ENCODE assay signal across 9 cellular contexts in genomic region chr2:37168217-37168981, GRCh38. TPM values are rescaled to one million over a fixed set of nuclear protein-coding genes. Genes with fewer than 3 reads are reported as not detected.
DNase-seq lines count a peak whose midpoint lies in the region; ATAC-seq and TF ChIP-seq lines count a peak whose summit lies in the region.
"Had no signal": no experiment of that assay in that cellular context is flagged by ENCODE, and none has a peak within 500 bp of the region (broad histone marks: within the 10 kb centered on the region; RNA-seq: fewer than 3 reads in every experiment).

No MANE protein-coding gene starts in this region.

- H3K4me3 ChIP-seq in WI38 (ENCODE audit: low read depth, low read length) = no peak overlapping the region
- no peak overlapping the region for H3K4me3 ChIP-seq in parathyroid adenoma (ENCODE audit: low read depth, low read length)

- peak overlapping the region; percentile 50 for H2AFZ ChIP-seq in parathyroid adenoma

- no peaks in the 10 kb centered on the region for H3K36me3 Mint-ChIP-seq in CD4-positive, alpha-beta T cell (ENCODE audit: low read depth)

- no peaks in the 10 kb centered on the region for H3K4me1 ChIP-seq in parathyroid adenoma

- H3K4me2 ChIP-seq in parathyroid adenoma (ENCODE audit: low read length) = no peak overlapping the region

- peaks cover 8% of the 10 kb centered on the region for H3K9me3 Mint-ChIP-seq in CD4-positive, alpha-beta T cell

- H3K27ac ChIP-seq in CD4-positive, alpha-beta T cell (ENCODE audit: low read depth, low read length) = no peak overlapping the region
- no peak overlapping the region for H3K27ac ChIP-seq in parathyroid adenoma

- POLR2A ChIA-PET in CD4-positive, alpha-beta T cell (lab: Charles Lee) = no interaction called here

- DNase-seq in CD4-positive, alpha-beta T cell = peak in 2 of 10 experiments; percentile 6 to 8
- DNase-seq in NCI-H1694 (lab: John Stamatoyannopoulos, UW) (peak; percentile 17), fibroblast of the conjunctiva (ENCODE audit: low read depth) (peak; percentile 31), occipital lobe (lab: John Stamatoyannopoulos, UW) (no peak)

- H3K4me1 Mint-ChIP-seq in CD4-positive, alpha-beta T cell (ENCODE audit: low read depth) = no peaks in the 10 kb centered on the region

- no peak overlapping the region for H3K27ac Mint-ChIP-seq in CD4-positive, alpha-beta T cell

- H3K9me3 ChIP-seq in CD4-positive, alpha-beta T cell (ENCODE audit: control insufficient read depth, low read length) = no peaks in the 10 kb centered on the region
- no peaks in the 10 kb centered on the region for H3K9me3 ChIP-seq in parathyroid adenoma (ENCODE audit: control insufficient read depth, low read length)

- CTCF ChIA-PET in CD4-positive, alpha-beta T cell (lab: Charles Lee) = interaction anchor here (0.6 to 1.1 kb wide), 4 partner anchors 10 to 1179 kb away, joined by 3 to 5 read pairs (median 4); partner anchors contain the start of gene EIF2AK2

- no peak overlapping the region for H3K9ac ChIP-seq in parathyroid adenoma

- ATAC-seq in CD4-positive, alpha-beta T cell (ENCODE audit: poor library complexity) = peak; percentile 85
- ATAC-seq in GM18861 (IDR thresholded peaks at IDR 0.05; ENCODE audit: unreplicated experiment) (peak; percentile 45), HG02840 (IDR thresholded peaks at IDR 0.05; ENCODE audit: low FRiP score, unreplicated experiment) (no peak)

- intact Hi-C loops in CD4-positive, alpha-beta T cell (cut with DNase I, micrococcal nuclease) = loop anchor here (2.0 to 5.0 kb wide), 3 partner anchors 64 to 709 kb away; partner anchors contain the start of genes CEBPZ (in 1 of the 2) and NDUFAF7 (in 1 of the 2)

- no peaks in the 10 kb centered on the region for H3K27me3 Mint-ChIP-seq in CD4-positive, alpha-beta T cell

- no peaks in the 10 kb centered on the region for H3K27me3 ChIP-seq in CD4-positive, alpha-beta T cell (ENCODE audit: control insufficient read depth, insufficient read depth, low read length)
- no peaks in the 10 kb centered on the region for H3K27me3 ChIP-seq in parathyroid adenoma (ENCODE audit: control insufficient read depth, insufficient read depth, low read length)

- no peaks in the 10 kb centered on the region for H3K36me3 ChIP-seq in parathyroid adenoma (ENCODE audit: control insufficient read depth, insufficient read depth, low read length)

- H3K79me2 ChIP-seq in parathyroid adenoma = no peaks in the 10 kb centered on the region

- H3K4me3 Mint-ChIP-seq in CD4-positive, alpha-beta T cell = no peak overlapping the region

- peak; percentile 71 for TF ChIP-seq CTCF in CD4-positive, alpha-beta T cell (IDR thresholded peaks at IDR 0.05)
- TF ChIP-seq CTCF in WI38 (IDR thresholded peaks at IDR 0.05; ENCODE audit: low read depth, low read length) (peak; percentile 61), parathyroid adenoma (IDR thresholded peaks at IDR 0.05) (peak; percentile 63)

RNA-seq across cellular contexts. Expression of gene EIF2AK2, which starts 11.6 kb away (rescaled TPM):
- total RNA-seq in CD4-positive, alpha-beta T cell = 10 to 100 TPM; 29.1 to 31.1 TPM
- total RNA-seq in occipital lobe = 48.7 TPM

RNA-seq across cellular contexts. Expression of gene SULT6B1, which starts 20.1 kb away (rescaled TPM):
- not detected for total RNA-seq in CD4-positive, alpha-beta T cell
- not detected for total RNA-seq in occipital lobe
- total RNA-seq: T-helper 1 cell treated with Interleukin-12 subunit alpha and Interleukin-12 subunit beta and Interleukin-4 antibody, amounts not matched to agents 30 ng/mL and 1 ng/mL, for 36 hours had no signal

RNA-seq across cellular contexts. Expression of gene CEBPZOS, which starts 27.9 kb away (rescaled TPM):
- 10 to 100 TPM; 23.4 to 24.6 TPM for total RNA-seq in CD4-positive, alpha-beta T cell
- total RNA-seq in occipital lobe = 24.5 TPM
